Comparison of ENCODE assay signal across 11 cellular contexts in the genomic region with DNA sequence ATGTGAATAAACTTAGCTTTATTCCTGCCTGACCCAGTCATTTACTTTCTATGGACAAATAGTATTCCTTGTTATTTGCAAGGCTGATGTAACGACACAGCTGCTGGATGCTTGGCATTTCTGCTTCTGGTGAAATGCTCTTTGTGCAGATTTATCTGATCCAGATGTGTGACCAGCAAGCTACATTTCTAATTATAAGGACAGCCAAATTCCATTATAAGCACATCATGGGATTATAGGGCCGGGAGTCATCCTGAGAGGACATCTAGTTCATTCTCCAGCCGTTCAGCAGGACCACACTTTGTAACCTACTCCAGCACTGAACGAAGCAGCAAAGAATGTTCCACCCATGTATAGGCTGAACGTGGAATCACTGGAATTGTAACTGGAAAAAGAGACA. TPM values are rescaled to one million over a fixed set of nuclear protein-coding genes. Genes with fewer than 3 reads are reported as not detected.
DNase-seq lines count a peak whose midpoint lies in the region; ATAC-seq and TF ChIP-seq lines count a peak whose summit lies in the region.
"Had no signal": no experiment of that assay in that cellular context is flagged by ENCODE, and none has a peak within 500 bp of the region (broad histone marks: within the 10 kb centered on the region; RNA-seq: fewer than 3 reads in every experiment).

No MANE protein-coding gene starts in this region.

- H3K4me1 ChIP-seq in GM23248 (ENCODE audit: insufficient read depth) (peaks cover 64% of the 10 kb centered on the region), smooth muscle cell (ENCODE audit: low read depth) (peaks cover 50% of the 10 kb centered on the region), HAP-1 (peaks cover 4% of the 10 kb centered on the region)

- ATAC-seq in GM18519 (IDR thresholded peaks at IDR 0.05; ENCODE audit: low FRiP score, unreplicated experiment) = no peak

- TF ChIP-seq CTCF in cardiac fibroblast (IDR thresholded peaks at IDR 0.05; ENCODE audit: low read depth, low read length) = no peak
- no peak for TF ChIP-seq CTCF in smooth muscle cell (IDR thresholded peaks at IDR 0.05; ENCODE audit: borderline replicate concordance, insufficient read depth, poor library complexity, severe bottlenecking)

- peak overlapping the region; percentile 31 for H3K4me3 ChIP-seq in GM23248
- no peak overlapping the region for H3K4me3 ChIP-seq in cardiac fibroblast (replicated peaks in 1 of 2; ENCODE audit: low read depth in 2 of 2, low read length in 2 of 2)
- H3K4me3 ChIP-seq in smooth muscle cell = no peak overlapping the region
- H3K4me3 ChIP-seq in HAP-1 = no peak overlapping the region

- H3K27me3 ChIP-seq in GM23248 (replicated peaks; ENCODE audit: insufficient read depth) (no peaks in the 10 kb centered on the region), smooth muscle cell (ENCODE audit: low read depth) (no peaks in the 10 kb centered on the region), HAP-1 (ENCODE audit: low read depth) (no peaks in the 10 kb centered on the region)

- H3K36me3 ChIP-seq in GM23248 (ENCODE audit: low read depth) (0 out of 2 replicates have a peak, but pooled peaks cover 10% of the 10 kb centered on the region), smooth muscle cell (ENCODE audit: low read depth) (no peaks in the 10 kb centered on the region), HAP-1 (replicated peaks) (no peaks in the 10 kb centered on the region)

- peak overlapping the region; percentile 95 for H3K27ac ChIP-seq in GM23248
- peak overlapping the region; percentile 96 for H3K27ac ChIP-seq in smooth muscle cell (ENCODE audit: low read depth)

- H3K9ac ChIP-seq in GM23248 (peak overlapping the region; percentile 75), smooth muscle cell (ENCODE audit: low read depth) (peak overlapping the region; percentile 71)

- peaks cover 71% of the 10 kb centered on the region for H3F3A ChIP-seq in GM23248 (ENCODE audit: insufficient read depth)
- H3F3A ChIP-seq in smooth muscle cell (ENCODE audit: low read depth) = peaks cover 68% of the 10 kb centered on the region

- H4K20me1 ChIP-seq in GM23248 (ENCODE audit: insufficient read depth) (no peaks in the 10 kb centered on the region), smooth muscle cell (ENCODE audit: low read depth) (peaks cover 95% of the 10 kb centered on the region)

- peaks cover 96% of the 10 kb centered on the region for H3K79me2 ChIP-seq in GM23248 (ENCODE audit: insufficient read depth)
- peaks cover 96% of the 10 kb centered on the region for H3K79me2 ChIP-seq in smooth muscle cell (ENCODE audit: low read depth)

- 0 to 1% methylated on average over 5 of the region's 5 CpGs for WGBS in GM23248 (ENCODE audit: low coverage in 1 of 2, low lambda C conversion rate in 2 of 2, missing lambda C conversion rate in 2 of 2), 2 experiments
- WGBS in smooth muscle cell (ENCODE audit: low lambda C conversion rate) = 5% methylated on average over 5 of the region's 5 CpGs

- DNase-seq in GM23248 (peak; percentile 98), cardiac fibroblast (ENCODE audit: low read depth in 2 of 2) (peak; percentile 87 to 95), islet precursor cell (peak; percentile 66), smooth muscle cell (lab: John Stamatoyannopoulos, UW; ENCODE audit: unreplicated experiment) (no peak), HAP-1 (ENCODE audit: low spot score in 2 of 2) (no peak), GOT3 (lab: John Stamatoyannopoulos, UW) (no peak), T1000 (lab: John Stamatoyannopoulos, UW) (no peak)
- DNase-seq: activated naive CD4-positive, alpha-beta T cell; Kasumi-1; NCI-H526 treated with DMSO at 0.1 percent for 48 hours had no signal

- H2AFZ ChIP-seq in GM23248 = no peak overlapping the region
- H2AFZ ChIP-seq in smooth muscle cell (ENCODE audit: low read depth) = no peak overlapping the region

- no peaks in the 10 kb centered on the region for H3K9me2 ChIP-seq in GM23248 (ENCODE audit: insufficient read depth)

- H3K4me2 ChIP-seq in GM23248 (ENCODE audit: unreplicated experiment) (peak overlapping the region; percentile 70), smooth muscle cell (peak overlapping the region; percentile 60)

- in situ Hi-C loops in GM23248 (cut with MboI) (no loop called here), HAP-1 (cut with MboI; ENCODE audit: low sequenced_read_pairs) (no loop called here)

- H3K9me3 ChIP-seq in GM23248 (ENCODE audit: low read depth) = no peaks in the 10 kb centered on the region
- no peaks in the 10 kb centered on the region for H3K9me3 ChIP-seq in smooth muscle cell (replicated peaks; ENCODE audit: low read depth)
- H3K9me3 ChIP-seq in HAP-1 = no peaks in the 10 kb centered on the region

RNA-seq across cellular contexts. Expression of a gene that starts 42.9 kb away (rescaled TPM):
- total RNA-seq in GM23248 (2014; rRNA removed; shearing (Covaris generic)) = 123 and 128 TPM in 2 replicates
- polyA plus RNA-seq in GM23248 (2016; fragmentation: Nextera tagmentation; extraction: Ambion mirVana) (85.5 and 95.7 TPM in 2 replicates), smooth muscle cell (149 and 161 TPM in 2 replicates)
- total RNA-seq in smooth muscle cell = 265 and 294 TPM in 2 replicates

Comparison
In these comparisons a context has a peak if more than half of its experiments do, and no peak if none do; other contexts are left out.
1. DNase-seq: peak in GM23248 (single experiment), cardiac fibroblast (2 of 2) and islet precursor cell (single experiment); none in smooth muscle cell (single experiment), HAP-1 (0 of 2), GOT3 (single experiment) and T1000 (single experiment).